ENCODE assay signal across 28 cellular contexts in genomic region chr9:6209966-6210365, GRCh38. TPM values are rescaled to one million over a fixed set of nuclear protein-coding genes. Genes with fewer than 3 reads are reported as not detected.
DNase-seq lines count a peak whose midpoint lies in the region; ATAC-seq, FAIRE-seq and TF ChIP-seq lines count a peak whose summit lies in the region.
"Had no signal": no experiment of that assay in that cellular context is flagged by ENCODE, and none has a peak within 500 bp of the region (broad histone marks: within the 10 kb centered on the region; RNA-seq: fewer than 3 reads in every experiment).

No MANE protein-coding gene starts in this region.

- POLR2A ChIA-PET in HEK293 (lab: Yijun Ruan, JAX), result no interaction called here

- H3K36me3 ChIP-seq in HEK293 (ENCODE audit: control insufficient read depth in 2 of 2, insufficient read depth in 1 of 2, low read length in 2 of 2), result no peaks in the 10 kb centered on the region
- no peaks in the 10 kb centered on the region for H3K36me3 ChIP-seq in bronchial epithelial cell (ENCODE audit: control insufficient read depth, insufficient read depth, low read length)
- H3K36me3 ChIP-seq: BE2C, BLaER1 had no signal

- no peaks in the 10 kb centered on the region for H3K27me3 ChIP-seq in bronchial epithelial cell (ENCODE audit: control insufficient read depth, insufficient read depth, low read length)
- H3K27me3 ChIP-seq: BE2C, BLaER1 had no signal

- H3K4me1 ChIP-seq in HEK293 (ENCODE audit: control insufficient read depth, insufficient read depth, low read length), result peaks cover 4% of the 10 kb centered on the region; the same call in 1 of the 2 replicates
- H3K4me1 ChIP-seq: BE2C, BLaER1 had no signal

- H3K4me3 ChIP-seq in HEK293 (ENCODE audit: low read depth, low read length) (no peak overlapping the region), bronchial epithelial cell (ENCODE audit: low read depth, low read length) (no peak overlapping the region)
- H3K4me3 ChIP-seq: BLaER1, GM12878 had no signal

- ATAC-seq in GM18511 (IDR thresholded peaks at IDR 0.05; ENCODE audit: unreplicated experiment), result no peak
- ATAC-seq: GM12878 had no signal

- H3K9me3 ChIP-seq in HEK293 (ENCODE audit: control insufficient read depth, insufficient read depth, low read depth, low read length), result no peaks in the 10 kb centered on the region; the same call in 1 of the 2 replicates
- H3K9me3 ChIP-seq: BE2C had no signal

- CTCF ChIA-PET in HEK293 (lab: Yijun Ruan, JAX), result interaction anchor here (0.7 kb wide), 1 partner anchor 843 kb away, joined by 3 read pairs; no protein-coding TSS in a partner anchor

- TF ChIP-seq CTCF in HEK293 (tag by site-specific recombination; IDR thresholded peaks at IDR 0.05) (no peak), bronchial epithelial cell (IDR thresholded peaks at IDR 0.05; ENCODE audit: insufficient read depth, low read length, severe bottlenecking) (no peak)

- H3K27ac ChIP-seq in HEK293 (ENCODE audit: extremely low read depth, low read depth, low read length), result no peak overlapping the region
- H3K27ac ChIP-seq: BLaER1 had no signal

- FAIRE-seq in bronchial epithelial cell (lab: Jason Lieb, UNC), result peak; percentile 32
- FAIRE-seq: A204.1, GM12878, GM12892, GM18507, GM19239 had no signal

- peak; percentile 81 for DNase-seq in OCI-M1 (lab: John Stamatoyannopoulos, UW)
- DNase-seq in bronchial epithelial cell (ENCODE audit: low read depth), result no peak
- DNase-seq in Kasumi-1 (lab: John Stamatoyannopoulos, UW), result no peak
- no peak for DNase-seq in GM19240 (ENCODE audit: insufficient read length, low spot score)
- DNase-seq: 8988T; ACHN; BE2C; C1 segment of cervical spinal cord; CD4-positive, alpha-beta memory T cell; CD4-positive, CD25-positive, alpha-beta regulatory T cell; CD8-positive, alpha-beta memory T cell; COR-L47; DMS 273 treated with DMSO at 0.1 percent for 48 hours; DMS153; DMS53; DMS79; DND-41; EL; GDM1 had no signal

TF ChIP-seq in HEK293, 187 proteins besides CTCF, POLR2A, EP300 and RAD21:
- TF ChIP-seq ZNF26 (tag by site-specific recombination; IDR thresholded peaks at IDR 0.05) (peak; percentile 51; the same call in 1 of the 2 replicates), ZBTB26 (tag by site-specific recombination; optimal IDR thresholded peaks at IDR 0.05) (no peak), PATZ1 (tag by site-specific recombination; IDR thresholded peaks at IDR 0.05) (no peak), ZNF19 (tag by site-specific recombination; IDR thresholded peaks at IDR 0.05; ENCODE audit: low read depth) (no peak), ZNF335 (tag by site-specific recombination; conservative IDR thresholded peaks at IDR 0.05) (no peak)

RNA-seq across cellular contexts. Expression of gene IL33, which starts 5.6 kb away (rescaled TPM):
- 1.0 and 2.4 TPM in 2 replicates for total RNA-seq in bronchial epithelial cell
- total RNA-seq: CD4-positive, alpha-beta memory T cell; CD4-positive, CD25-positive, alpha-beta regulatory T cell; CD8-positive, alpha-beta memory T cell; G401; GM12878 had no signal
